Comparison of ENCODE assay signal across 1 cellular context in genomic region chr11:12008790-12009616, GRCh38.
A peak's percentile ranks its signal among the peaks of the same experiment; 100 is the strongest.
TF ChIP-seq lines count a peak whose summit lies in the region.

No MANE protein-coding gene starts in this region.

TF ChIP-seq in IMR-90, 13 proteins besides CTCF, POLR2A, EP300 and RAD21:
- TF ChIP-seq RCOR1 (IDR thresholded peaks at IDR 0.05; ENCODE audit: insufficient replicate concordance, low read length) (no peak), MAZ (IDR thresholded peaks at IDR 0.05; ENCODE audit: borderline replicate concordance, low read depth, low read length) (peak; percentile 43; the same call in 1 of the 2 replicates)
